Comparison of ENCODE assay signal across 1 cellular context in genomic region chr11:1691027-1691877, GRCh38.
TF ChIP-seq lines count a peak whose summit lies in the region.

No MANE protein-coding gene starts in this region.

TF ChIP-seq in HepG2, 621 proteins besides CTCF, POLR2A, EP300 and RAD21 (continued from another document and continues in another):
- TF ChIP-seq ZHX2 (IDR thresholded peaks at IDR 0.05; ENCODE audit: low read depth): 0 out of 2 replicates have a peak, but pooled peaks have one; percentile 61
- TF ChIP-seq ZHX2 (CRISPR knock-in tag; IDR thresholded peaks at IDR 0.05; ENCODE audit: borderline replicate concordance): peak; percentile 94; the same call in 1 of the 2 replicates
- 0 out of 2 replicates have a peak, but pooled peaks have one; percentile 61 for TF ChIP-seq AKAP8 (CRISPR knock-in tag; IDR thresholded peaks at IDR 0.05)
- peak; percentile 96; the same call in 1 of the 2 replicates for TF ChIP-seq THRA (CRISPR knock-in tag; IDR thresholded peaks at IDR 0.05; ENCODE audit: borderline replicate concordance)
- TF ChIP-seq SIX1 (CRISPR knock-in tag; IDR thresholded peaks at IDR 0.05; ENCODE audit: borderline replicate concordance): peak; percentile 73; the same call in 1 of the 2 replicates
- TF ChIP-seq ZBTB44 (CRISPR knock-in tag; IDR thresholded peaks at IDR 0.05): no peak
- no peak for TF ChIP-seq FOXC1 (CRISPR knock-in tag; IDR thresholded peaks at IDR 0.05; ENCODE audit: borderline replicate concordance)
- no peak for TF ChIP-seq FOXK2 (IDR thresholded peaks at IDR 0.05)
- TF ChIP-seq CAMTA2 (CRISPR knock-in tag; IDR thresholded peaks at IDR 0.05; ENCODE audit: borderline replicate concordance): no peak
- TF ChIP-seq ZEB1 (IDR thresholded peaks at IDR 0.05; ENCODE audit: insufficient replicate concordance, low read depth): no peak
- TF ChIP-seq ZNF784 (CRISPR knock-in tag; IDR thresholded peaks at IDR 0.05; ENCODE audit: borderline replicate concordance): peak; percentile 78
- no peak; the same call in 1 of the 2 replicates for TF ChIP-seq RBFOX2 (IDR thresholded peaks at IDR 0.05; ENCODE audit: low read depth, low read length)
- 0 out of 2 replicates have a peak, but pooled peaks have one; percentile 26 for TF ChIP-seq ZNF839 (CRISPR knock-in tag; IDR thresholded peaks at IDR 0.05; ENCODE audit: borderline replicate concordance)
- TF ChIP-seq CEBPB (IDR thresholded peaks at IDR 0.05; ENCODE audit: borderline replicate concordance, low read depth, low read length): no peak
- TF ChIP-seq TOE1 (CRISPR knock-in tag; IDR thresholded peaks at IDR 0.05): peak; percentile 98; the same call in 1 of the 2 replicates
- peak; percentile 90 for TF ChIP-seq ZC3H13 (CRISPR knock-in tag; IDR thresholded peaks at IDR 0.05)
- TF ChIP-seq ZNF512 (CRISPR knock-in tag; IDR thresholded peaks at IDR 0.05): no peak
- TF ChIP-seq TBX2 (CRISPR knock-in tag; IDR thresholded peaks at IDR 0.05; ENCODE audit: borderline replicate concordance): peak; percentile 98
- no peak; the same call in 1 of the 2 replicates for TF ChIP-seq ZBTB20 (CRISPR knock-in tag; IDR thresholded peaks at IDR 0.05; ENCODE audit: borderline replicate concordance, low read depth)
- TF ChIP-seq PTBP1 (IDR thresholded peaks at IDR 0.05; ENCODE audit: low read depth, low read length, poor library complexity, severe bottlenecking): no peak
- TF ChIP-seq ZNF878 (CRISPR knock-in tag; IDR thresholded peaks at IDR 0.05): peak; percentile 84; the same call in 1 of the 2 replicates
- TF ChIP-seq MAFK (conservative IDR thresholded peaks at IDR 0.05 in 1 of 2, IDR thresholded peaks at IDR 0.05 in 1 of 2; ENCODE audit: low read length in 2 of 2): no peak
- peak; percentile 92; the same call in 1 of the 2 replicates for TF ChIP-seq ZSCAN25 (CRISPR knock-in tag; IDR thresholded peaks at IDR 0.05)
- TF ChIP-seq ZNF24 (IDR thresholded peaks at IDR 0.05): no peak
- TF ChIP-seq ZNF614 (CRISPR knock-in tag; IDR thresholded peaks at IDR 0.05; ENCODE audit: borderline replicate concordance): 0 out of 2 replicates have a peak, but pooled peaks have one; percentile 34
- TF ChIP-seq PLSCR1 (CRISPR knock-in tag; IDR thresholded peaks at IDR 0.05; ENCODE audit: borderline replicate concordance): peak; percentile 77; the same call in 1 of the 2 replicates
- peak; percentile 40 for TF ChIP-seq YY1 (IDR thresholded peaks at IDR 0.05; ENCODE audit: insufficient read depth, insufficient replicate concordance, low read depth, low read length)
- TF ChIP-seq MXD4 (CRISPR knock-in tag; IDR thresholded peaks at IDR 0.05): peak; percentile 91
- TF ChIP-seq NCOA1 (CRISPR knock-in tag; IDR thresholded peaks at IDR 0.05): peak; percentile 99
- TF ChIP-seq MEIS2 (CRISPR knock-in tag; IDR thresholded peaks at IDR 0.05): peak; percentile 97
- no peak for TF ChIP-seq PHB2 (IDR thresholded peaks at IDR 0.05; ENCODE audit: partially characterized antibody)
- peak; percentile 67 for TF ChIP-seq CEBPG (CRISPR knock-in tag; IDR thresholded peaks at IDR 0.05)
- peak; percentile 67 for TF ChIP-seq ESRRA (CRISPR knock-in tag; IDR thresholded peaks at IDR 0.05; ENCODE audit: low read depth)
- peak; percentile 92 for TF ChIP-seq ARID5B (CRISPR knock-in tag; IDR thresholded peaks at IDR 0.05)
- no peak for TF ChIP-seq HIVEP1 (CRISPR knock-in tag; IDR thresholded peaks at IDR 0.05)
- TF ChIP-seq ZNF761 (CRISPR knock-in tag; conservative IDR thresholded peaks at IDR 0.05): peak; percentile 76; the same call in 1 of the 2 replicates
- peak; percentile 86 for TF ChIP-seq KDM2A (CRISPR knock-in tag; IDR thresholded peaks at IDR 0.05; ENCODE audit: borderline replicate concordance, low read depth)
- TF ChIP-seq ZNF580 (CRISPR knock-in tag; IDR thresholded peaks at IDR 0.05; ENCODE audit: borderline replicate concordance, low read depth): peak; percentile 80; the same call in 1 of the 2 replicates
- TF ChIP-seq NAIF1 (CRISPR knock-in tag; IDR thresholded peaks at IDR 0.05; ENCODE audit: borderline replicate concordance): 0 out of 2 replicates have a peak, but pooled peaks have one; percentile 76
- peak; percentile 100 for TF ChIP-seq MED8 (CRISPR knock-in tag; IDR thresholded peaks at IDR 0.05; ENCODE audit: insufficient replicate concordance)
- TF ChIP-seq SRF (IDR thresholded peaks at IDR 0.05; ENCODE audit: low read depth, low read length): 0 out of 2 replicates have a peak, but pooled peaks have one; percentile 8
- TF ChIP-seq TAF15 (IDR thresholded peaks at IDR 0.05; ENCODE audit: low read depth, low read length, poor library complexity, severe bottlenecking): no peak
- TF ChIP-seq TCF7L2 (IDR thresholded peaks at IDR 0.05; ENCODE audit: low read depth, low read length): peak; percentile 69; the same call in 1 of the 2 replicates
- TF ChIP-seq EEA1 (CRISPR knock-in tag; IDR thresholded peaks at IDR 0.05; ENCODE audit: borderline replicate concordance): peak; percentile 71; the same call in 1 of the 2 replicates
- TF ChIP-seq RBM39 (IDR thresholded peaks at IDR 0.05; ENCODE audit: low read depth, low read length, poor library complexity, severe bottlenecking): peak; percentile 27
- no peak; the same call in 1 of the 2 replicates for TF ChIP-seq CC2D1A (CRISPR knock-in tag; IDR thresholded peaks at IDR 0.05)
- no peak for TF ChIP-seq ZNF775 (CRISPR knock-in tag; IDR thresholded peaks at IDR 0.05; ENCODE audit: borderline replicate concordance)
- no peak for TF ChIP-seq RBM22 (optimal IDR thresholded peaks at IDR 0.05; ENCODE audit: low read length)
- TF ChIP-seq ZFP62 (CRISPR knock-in tag; IDR thresholded peaks at IDR 0.05): no peak
- peak; percentile 43; the same call in 1 of the 2 replicates for TF ChIP-seq ZNF780A (CRISPR knock-in tag; IDR thresholded peaks at IDR 0.05)
